Comparison of ENCODE assay signal across 9 cellular contexts in the genomic region with DNA sequence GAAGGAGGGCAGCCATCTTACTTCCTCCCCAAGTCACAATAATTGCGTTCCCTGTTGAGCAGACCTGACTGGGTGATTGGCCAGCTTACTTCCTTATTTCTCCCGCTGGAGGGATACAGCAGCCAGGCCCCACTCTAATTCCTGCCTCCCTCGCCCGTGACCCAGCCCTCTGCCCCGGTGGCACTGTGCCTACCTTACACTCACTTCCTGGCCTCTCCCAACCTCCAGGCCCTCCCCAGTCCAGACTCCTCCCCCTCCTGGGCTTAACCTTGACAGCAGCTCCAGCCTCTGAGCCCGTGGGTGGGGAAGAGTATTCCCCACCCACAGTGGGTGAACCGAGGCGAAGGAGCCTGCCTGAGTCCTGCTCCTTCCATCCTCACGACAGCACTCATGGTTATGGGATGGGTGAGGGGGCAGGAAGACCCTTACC. TPM values are rescaled to one million over a fixed set of nuclear protein-coding genes. Genes with fewer than 3 reads are reported as not detected.
DNase-seq lines count a peak whose midpoint lies in the region; ATAC-seq lines count a peak whose summit lies in the region.
"Had no signal": no experiment of that assay in that cellular context is flagged by ENCODE, and none has a peak within 500 bp of the region (broad histone marks: within the 10 kb centered on the region; RNA-seq: fewer than 3 reads in every experiment).

No MANE protein-coding gene starts in this region.

- peak in 60 of 76 experiments; percentile 18 to 83 (median 58) for DNase-seq in HUDEP-2 (lab: John Stamatoyannopoulos, UW; ENCODE audit: unreplicated experiment in 76 of 76)
- DNase-seq in T-cell = no peak
- DNase-seq in NCI-H748 treated with DMSO at 0.1 percent for 48 hours (lab: John Stamatoyannopoulos, UW) = no peak
- no peak for DNase-seq in NCI-H82 treated with DMSO at 0.1 percent for 48 hours (lab: John Stamatoyannopoulos, UW; ENCODE audit: unreplicated experiment)
- DNase-seq in kidney glomerular epithelial cell (lab: John Stamatoyannopoulos, UW) = no peak
- no peak for DNase-seq in DMS 273 (lab: John Stamatoyannopoulos, UW; ENCODE audit: unreplicated experiment)

- H3K27me3 Mint-ChIP-seq in T-cell = no peaks in the 10 kb centered on the region

- no peak overlapping the region for H3K4me3 ChIP-seq in skeletal muscle tissue (ENCODE audit: low read length in 3 of 3)
- H3K4me3 ChIP-seq: PC-9 had no signal

- H3K27me3 ChIP-seq in skeletal muscle tissue (ENCODE audit: control insufficient read depth in 3 of 3, insufficient read depth in 3 of 3, low read length in 3 of 3) = no peaks in the 10 kb centered on the region

- H3K9me3 Mint-ChIP-seq in T-cell = no peaks in the 10 kb centered on the region

- H3K9ac ChIP-seq in skeletal muscle tissue (ENCODE audit: low read depth in 1 of 3, low read length in 3 of 3) = peak overlapping the region in 1 of 3 donors; percentile 40

- H3K9me3 ChIP-seq in skeletal muscle tissue (ENCODE audit: control insufficient read depth in 3 of 3, low read length in 3 of 3) = no peaks in the 10 kb centered on the region

- peak overlapping the region; percentile 30 for H3K27ac ChIP-seq in skeletal muscle tissue (ENCODE audit: low read depth, low read length)
- H3K27ac ChIP-seq: PC-9 had no signal

- POLR2A ChIA-PET in T-cell (lab: Charles Lee) = interaction anchor here in 1 of 2 donors (0.6 kb wide), 1 partner anchor 176 kb away, joined by 4 read pairs; no protein-coding TSS in a partner anchor

- H3K4me3 Mint-ChIP-seq in T-cell = peak overlapping the region; percentile 93 to 98 (median 97)

- CTCF ChIA-PET in T-cell (lab: Charles Lee) = no interaction called here

- H3K36me3 Mint-ChIP-seq in T-cell = peaks cover 25% of the 10 kb centered on the region

- peak overlapping the region; percentile 80 to 98 for H3K27ac Mint-ChIP-seq in T-cell

- peaks cover 27 to 41% (median 34%) of the 10 kb centered on the region in 3 donors for H3K4me1 Mint-ChIP-seq in T-cell

- ATAC-seq in T-cell (replicated peaks in 1 of 4) (no peak), esophagus mucosa (peak; percentile 86)

- H3K4me1 ChIP-seq in skeletal muscle tissue (ENCODE audit: control insufficient read depth in 3 of 3, insufficient read depth in 3 of 3, low read length in 3 of 3) = peaks cover 14 to 24% (median 22%) of the 10 kb centered on the region in 3 donors

- peaks cover 24 to 28% (median 25%) of the 10 kb centered on the region in 3 donors for H3K36me3 ChIP-seq in skeletal muscle tissue (ENCODE audit: control insufficient read depth in 3 of 3, insufficient read depth in 3 of 3, low read length in 3 of 3)

RNA-seq across cellular contexts. Expression of gene BAK1, which starts 3.0 kb away (rescaled TPM):
- total RNA-seq in T-cell (10 to 100 TPM; 22.9 to 31.6 (median 27.9) TPM), esophagus mucosa (33.5 TPM), skeletal muscle tissue (9.9 TPM)

RNA-seq across cellular contexts. Expression of gene ITPR3, which starts 44.0 kb away (rescaled TPM):
- total RNA-seq in T-cell (10 to 100 TPM; 49.2 to 63.6 (median 62.4) TPM), esophagus mucosa (23.7 TPM), skeletal muscle tissue (4.7 TPM)

Comparison
In these comparisons a context has a peak if more than half of its experiments do, and no peak if none do; other contexts are left out.
1. DNase-seq: peak in HUDEP-2 (60 of 76); none in T-cell (0 of 34), NCI-H748 treated with DMSO at 0.1 percent for 48 hours (single experiment), NCI-H82 treated with DMSO at 0.1 percent for 48 hours (single experiment), kidney glomerular epithelial cell (single experiment) and DMS 273 (single experiment).